Comparison of ENCODE assay signal across 11 cellular contexts in the genomic region with DNA sequence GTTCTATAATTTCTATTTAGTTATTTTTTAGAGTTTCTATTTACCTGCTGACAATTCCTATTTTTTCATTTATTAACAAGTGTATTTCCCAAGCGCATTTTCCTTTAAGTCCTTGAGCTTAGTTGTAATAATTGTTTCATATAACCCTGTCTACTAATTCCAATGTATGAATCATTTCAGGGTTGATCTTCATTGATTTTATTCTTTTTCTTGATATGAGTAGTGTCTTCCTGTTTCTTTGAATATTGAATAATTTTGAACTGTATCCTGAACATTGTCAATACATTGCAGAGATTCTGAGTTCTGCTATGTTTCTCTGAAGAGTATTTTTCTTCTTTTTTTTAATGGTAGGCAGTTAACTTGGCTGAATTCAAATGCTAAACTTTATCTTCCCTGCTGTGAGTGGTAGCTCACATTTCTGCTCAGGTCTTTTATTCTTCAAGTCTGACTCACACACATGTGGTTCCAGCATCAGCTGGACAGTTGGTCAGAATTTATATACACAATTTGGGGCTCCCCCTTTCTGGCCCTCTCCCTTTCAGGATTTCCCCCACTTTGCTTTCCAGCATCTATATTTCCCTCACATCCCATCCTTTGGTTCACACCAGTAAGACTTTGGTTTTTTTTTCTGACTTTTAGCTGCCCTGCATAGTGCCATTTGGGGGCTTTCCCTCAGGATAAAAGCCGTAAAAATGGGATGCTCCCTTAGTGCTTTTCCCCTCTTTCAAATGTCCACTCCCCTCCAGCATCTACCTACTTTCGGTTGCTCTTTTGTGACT. TPM values are rescaled to one million over a fixed set of nuclear protein-coding genes. Genes with fewer than 3 reads are reported as not detected.
A peak's percentile ranks its signal among the peaks of the same experiment; 100 is the strongest.
DNase-seq lines count a peak whose midpoint lies in the region; ATAC-seq, FAIRE-seq and TF ChIP-seq lines count a peak whose summit lies in the region.
"Had no signal": no experiment of that assay in that cellular context is flagged by ENCODE, and none has a peak within 500 bp of the region (broad histone marks: within the 10 kb centered on the region; RNA-seq: fewer than 3 reads in every experiment).

No MANE protein-coding gene starts in this region.

- H3K4me2 ChIP-seq in astrocyte (ENCODE audit: low read length): no peak overlapping the region

- no peaks in the 10 kb centered on the region for H3K79me2 ChIP-seq in astrocyte (ENCODE audit: insufficient read depth, low read length)

- FAIRE-seq in astrocyte (lab: Jason Lieb, UNC): no peak

- no peak overlapping the region for H3K27ac ChIP-seq in astrocyte (ENCODE audit: low read depth, low read length)
- H3K27ac ChIP-seq: HL-60 had no signal

- peak; percentile 40 for DNase-seq in astrocyte (ENCODE audit: low read depth)
- DNase-seq in renal cortical epithelial cell (ENCODE audit: low read depth): peak; percentile 27
- DNase-seq in BE2C: no peak
- DNase-seq: CD4-positive, alpha-beta memory T cell; NCI-H526 treated with DMSO at 0.1 percent for 48 hours; right cardiac atrium had no signal

- no peak overlapping the region for H3K27ac Mint-ChIP-seq in astrocyte (ENCODE audit: unreplicated experiment)
- H3K27ac Mint-ChIP-seq: CD4-positive, alpha-beta memory T cell had no signal

- H3K4me3 ChIP-seq in astrocyte (ENCODE audit: insufficient read depth, low read depth, low read length) (no peak overlapping the region), BE2C (ENCODE audit: low read depth, low read length) (no peak overlapping the region)

- no peak overlapping the region for H3K4me3 Mint-ChIP-seq in astrocyte (ENCODE audit: unreplicated experiment)
- H3K4me3 Mint-ChIP-seq: CD4-positive, alpha-beta memory T cell had no signal

- H3K27me3 ChIP-seq in astrocyte (ENCODE audit: insufficient read depth, low read length): no peaks in the 10 kb centered on the region
- H3K27me3 ChIP-seq in BE2C: no peaks in the 10 kb centered on the region

- H3K9ac ChIP-seq in astrocyte (ENCODE audit: low read length): no peak overlapping the region

- no peaks in the 10 kb centered on the region for H3K4me1 Mint-ChIP-seq in astrocyte (ENCODE audit: low read depth, unreplicated experiment)

- TF ChIP-seq CTCF in astrocyte (IDR thresholded peaks at IDR 0.05; ENCODE audit: insufficient read depth, low read depth, low read length) (no peak), BE2C (IDR thresholded peaks at IDR 0.05; ENCODE audit: low read depth, low read length) (no peak)

- H2AFZ ChIP-seq in astrocyte (ENCODE audit: low read depth, low read length): no peak overlapping the region

- no peaks in the 10 kb centered on the region for H3K36me3 Mint-ChIP-seq in astrocyte (ENCODE audit: low read depth, unreplicated experiment)
- H3K36me3 Mint-ChIP-seq: CD4-positive, alpha-beta memory T cell had no signal

- ATAC-seq in GM21619 (IDR thresholded peaks at IDR 0.05; ENCODE audit: unreplicated experiment) (peak; percentile 63), HG03439 (IDR thresholded peaks at IDR 0.05; ENCODE audit: unreplicated experiment) (peak; percentile 69), GM19324 (IDR thresholded peaks at IDR 0.05; ENCODE audit: low FRiP score, unreplicated experiment) (no peak), HG03457 (IDR thresholded peaks at IDR 0.05; ENCODE audit: unreplicated experiment) (no peak)
- ATAC-seq: right cardiac atrium had no signal

- H3K4me1 ChIP-seq in astrocyte (ENCODE audit: insufficient read depth, low read length): no peaks in the 10 kb centered on the region
- peaks cover 3% of the 10 kb centered on the region; the same call in 1 of the 2 replicates for H3K4me1 ChIP-seq in BE2C

- H3K36me3 ChIP-seq in astrocyte (ENCODE audit: insufficient read depth, low read length) (no peaks in the 10 kb centered on the region), BE2C (no peaks in the 10 kb centered on the region)

- H4K20me1 ChIP-seq in astrocyte (ENCODE audit: insufficient read depth, low read length): no peaks in the 10 kb centered on the region

- no peaks in the 10 kb centered on the region for H3K9me3 ChIP-seq in astrocyte (ENCODE audit: insufficient read depth, low read depth, low read length)
- no peaks in the 10 kb centered on the region for H3K9me3 ChIP-seq in BE2C

- H3K27me3 Mint-ChIP-seq in astrocyte (ENCODE audit: low read depth, unreplicated experiment): no peaks in the 10 kb centered on the region

- H3K9me3 Mint-ChIP-seq in astrocyte (ENCODE audit: unreplicated experiment): peaks cover 6% of the 10 kb centered on the region
- H3K9me3 Mint-ChIP-seq: CD4-positive, alpha-beta memory T cell had no signal

RNA-seq across cellular contexts. Expression of a gene that starts 54.4 kb away (rescaled TPM):
- total RNA-seq in astrocyte (105 and 113 TPM in 2 replicates), renal cortical epithelial cell (57.5 and 150 TPM in 2 replicates)
- 56.3 TPM for polyA plus RNA-seq in BE2C (2012; ENCODE audit: insufficient read depth, insufficient read length, low read depth)

Comparison
In these comparisons a context has a peak if more than half of its experiments do, and no peak if none do; other contexts are left out.
1. ATAC-seq: peak in GM21619 (single experiment) and HG03439 (single experiment); none in GM19324 (single experiment) and HG03457 (single experiment).